ENCODE assay signal across 8 cellular contexts in genomic region chr2:216222650-216223352, GRCh38.
DNase-seq lines count a peak whose midpoint lies in the region; ATAC-seq and TF ChIP-seq lines count a peak whose summit lies in the region.

No MANE protein-coding gene starts in this region.

- H3K9me2 ChIP-seq in OCI-LY7 (ENCODE audit: insufficient read depth, low read length), result no peaks in the 10 kb centered on the region
- H3K9me2 ChIP-seq in hepatocyte (replicated peaks; ENCODE audit: insufficient read depth), result no peaks in the 10 kb centered on the region

- WGBS in hepatocyte (ENCODE audit: low lambda C conversion rate, missing lambda C conversion rate), result 79% methylated on average over 4 of the region's 4 CpGs
- 66 to 73% methylated on average over 4 of the region's 4 CpGs for WGBS in testis, 2 donors

- no peaks in the 10 kb centered on the region for H3K79me2 ChIP-seq in OCI-LY7 (ENCODE audit: insufficient read depth, low read depth, low read length)
- no peaks in the 10 kb centered on the region for H3K79me2 ChIP-seq in hepatocyte

- ATAC-seq in HG02588 (IDR thresholded peaks at IDR 0.05; ENCODE audit: unreplicated experiment), result peak; percentile 75

- no peaks in the 10 kb centered on the region for H3K27me3 Mint-ChIP-seq in MCF 10A (ENCODE audit: insufficient read depth, unreplicated experiment)

- H3K4me3 Mint-ChIP-seq in MCF 10A (ENCODE audit: unreplicated experiment), result no peak overlapping the region

- POLR2A ChIA-PET in MCF 10A (lab: Yijun Ruan, JAX), result no interaction called here
- POLR2A ChIA-PET in OCI-LY7 (lab: Charles Lee), result interaction anchor here (0.5 to 1.1 kb wide), 3 partner anchors 28 to 166 kb away, joined by 3 to 9 read pairs (median 7); no protein-coding TSS in a partner anchor

- no peak overlapping the region for H3K27ac ChIP-seq in breast epithelium
- no peak overlapping the region for H3K27ac ChIP-seq in OCI-LY7 (ENCODE audit: low read depth, low read length, poor library complexity, severe bottlenecking)
- no peak overlapping the region for H3K27ac ChIP-seq in hepatocyte
- H3K27ac ChIP-seq in testis, result no peak overlapping the region

- H3K27me3 ChIP-seq in breast epithelium, result no peaks in the 10 kb centered on the region
- H3K27me3 ChIP-seq in hepatocyte, result no peaks in the 10 kb centered on the region
- no peaks in the 10 kb centered on the region for H3K27me3 ChIP-seq in testis

- no peaks in the 10 kb centered on the region for H3K4me1 ChIP-seq in breast epithelium
- peaks cover 7% of the 10 kb centered on the region for H3K4me1 ChIP-seq in OCI-LY7 (ENCODE audit: insufficient read depth, low read length, poor library complexity, severe bottlenecking)
- no peaks in the 10 kb centered on the region for H3K4me1 ChIP-seq in hepatocyte (ENCODE audit: insufficient read depth)
- no peaks in the 10 kb centered on the region for H3K4me1 ChIP-seq in testis

- no peaks in the 10 kb centered on the region for H3K36me3 Mint-ChIP-seq in MCF 10A (ENCODE audit: insufficient read depth, unreplicated experiment)

- no peaks in the 10 kb centered on the region for H3K9me3 Mint-ChIP-seq in MCF 10A (ENCODE audit: unreplicated experiment)

- TF ChIP-seq POLR2A in breast epithelium (IDR thresholded peaks at IDR 0.05) (no peak), testis (IDR thresholded peaks at IDR 0.05) (no peak)

- H3K4me2 ChIP-seq in OCI-LY7 (ENCODE audit: low read length) (no peak overlapping the region), hepatocyte (no peak overlapping the region)

- TF ChIP-seq CTCF in MCF 10A (IDR thresholded peaks at IDR 0.05; ENCODE audit: unreplicated experiment) (peak; percentile 31), breast epithelium (IDR thresholded peaks at IDR 0.05) (no peak), OCI-LY7 (conservative IDR thresholded peaks at IDR 0.05; ENCODE audit: low read length) (peak; percentile 63), hepatocyte (IDR thresholded peaks at IDR 0.05; ENCODE audit: poor library complexity) (peak; percentile 21), testis (IDR thresholded peaks at IDR 0.05) (no peak)

- no peaks in the 10 kb centered on the region for H4K20me1 ChIP-seq in OCI-LY7 (ENCODE audit: insufficient read depth, low read length)
- H4K20me1 ChIP-seq in hepatocyte (ENCODE audit: insufficient read depth, poor library complexity, severe bottlenecking), result no peaks in the 10 kb centered on the region

- no peak overlapping the region for H3K4me3 ChIP-seq in breast epithelium
- no peak overlapping the region for H3K4me3 ChIP-seq in OCI-LY7 (ENCODE audit: low read depth, low read length, poor library complexity, severe bottlenecking)
- H3K4me3 ChIP-seq in hepatocyte, result no peak overlapping the region
- no peak overlapping the region for H3K4me3 ChIP-seq in testis

- H3K4me1 Mint-ChIP-seq in MCF 10A (ENCODE audit: insufficient read depth, unreplicated experiment), result peaks cover 31% of the 10 kb centered on the region

- peak; percentile 30 for DNase-seq in MCF 10A (ENCODE audit: unreplicated experiment)
- no peak for DNase-seq in breast epithelium (ENCODE audit: low spot score in 2 of 2)
- DNase-seq in OCI-LY7 (ENCODE audit: low spot score), result peak; percentile 13
- no peak for DNase-seq in hepatocyte (ENCODE audit: low spot score)
- DNase-seq in SIG-M5 treated with dmso at 0.1 percent for 504 hours (lab: John Stamatoyannopoulos, UW; ENCODE audit: unreplicated experiment), result no peak
- DNase-seq in hippocampal formation (lab: John Stamatoyannopoulos, UW), result no peak
- no peak for DNase-seq in testis

- CTCF ChIA-PET in MCF 10A (lab: Yijun Ruan, JAX), result interaction anchor here (0.6 to 3.0 kb wide), 11 partner anchors 8 to 1663 kb away, joined by 3 to 27 read pairs (median 3); no protein-coding TSS in a partner anchor
- CTCF ChIA-PET in OCI-LY7 (lab: Charles Lee; ENCODE audit: unreplicated experiment), result no interaction called here

- H3K9me3 ChIP-seq in breast epithelium (no peaks in the 10 kb centered on the region), OCI-LY7 (ENCODE audit: low read length) (no peaks in the 10 kb centered on the region), hepatocyte (ENCODE audit: low read depth) (no peaks in the 10 kb centered on the region), testis (no peaks in the 10 kb centered on the region)

- BruUV-seq in MCF 10A (replicated peaks; lab: Mats Ljungman, UMichigan) (no TSS peak), OCI-LY7 (replicated peaks; lab: Mats Ljungman, UMichigan) (no TSS peak)

- intact Hi-C loops in MCF 10A (cut with micrococcal nuclease), result loop anchor here (2.0 to 5.0 kb wide), 2 partner anchors 182 to 444 kb away; no protein-coding TSS in a partner anchor
- intact Hi-C loops in breast epithelium (cut with DNase I; ENCODE audit: low total_unique reads), result no loop called here
- intact Hi-C loops in OCI-LY7 (cut with micrococcal nuclease; ENCODE audit: unreplicated experiment), result loop anchor here (10.0 kb wide), 1 partner anchor 442 kb away; no protein-coding TSS in a partner anchor
- intact Hi-C loops in testis (cut with DNase I; ENCODE audit: low total_unique reads), result no loop called here

- H3K36me3 ChIP-seq in breast epithelium, result no peaks in the 10 kb centered on the region
- H3K36me3 ChIP-seq in OCI-LY7 (ENCODE audit: insufficient read depth, low read length), result peaks cover 7% of the 10 kb centered on the region; the same call in 1 of the 2 replicates
- no peaks in the 10 kb centered on the region for H3K36me3 ChIP-seq in hepatocyte (replicated peaks; ENCODE audit: insufficient read depth, low read depth)
- H3K36me3 ChIP-seq in testis (ENCODE audit: low read depth, missing control alignments), result no peaks in the 10 kb centered on the region

- H3K27ac Mint-ChIP-seq in MCF 10A (ENCODE audit: low read depth, unreplicated experiment), result no peak overlapping the region

- H2AFZ ChIP-seq in OCI-LY7 (ENCODE audit: low read length), result no peak overlapping the region
- no peak overlapping the region for H2AFZ ChIP-seq in hepatocyte

Comparison
In these comparisons a context has a peak if more than half of its experiments do, and no peak if none do; other contexts are left out.
1. DNase-seq: peak in MCF 10A (single experiment) and OCI-LY7 (single experiment); none in breast epithelium (0 of 2), hepatocyte (single experiment), SIG-M5 treated with dmso at 0.1 percent for 504 hours (single experiment), hippocampal formation (0 of 2) and testis (single experiment).
2. CTCF ChIP-seq: peak in MCF 10A (single experiment), OCI-LY7 (single experiment) and hepatocyte (single experiment); none in breast epithelium (0 of 3) and testis (0 of 3).
3. intact Hi-C loops: an anchor here in MCF 10A (2.0 to 5.0 kb wide) and OCI-LY7 (10.0 kb wide); none called in breast epithelium and testis.